Comparison of ENCODE assay signal across 10 cellular contexts in the genomic region with DNA sequence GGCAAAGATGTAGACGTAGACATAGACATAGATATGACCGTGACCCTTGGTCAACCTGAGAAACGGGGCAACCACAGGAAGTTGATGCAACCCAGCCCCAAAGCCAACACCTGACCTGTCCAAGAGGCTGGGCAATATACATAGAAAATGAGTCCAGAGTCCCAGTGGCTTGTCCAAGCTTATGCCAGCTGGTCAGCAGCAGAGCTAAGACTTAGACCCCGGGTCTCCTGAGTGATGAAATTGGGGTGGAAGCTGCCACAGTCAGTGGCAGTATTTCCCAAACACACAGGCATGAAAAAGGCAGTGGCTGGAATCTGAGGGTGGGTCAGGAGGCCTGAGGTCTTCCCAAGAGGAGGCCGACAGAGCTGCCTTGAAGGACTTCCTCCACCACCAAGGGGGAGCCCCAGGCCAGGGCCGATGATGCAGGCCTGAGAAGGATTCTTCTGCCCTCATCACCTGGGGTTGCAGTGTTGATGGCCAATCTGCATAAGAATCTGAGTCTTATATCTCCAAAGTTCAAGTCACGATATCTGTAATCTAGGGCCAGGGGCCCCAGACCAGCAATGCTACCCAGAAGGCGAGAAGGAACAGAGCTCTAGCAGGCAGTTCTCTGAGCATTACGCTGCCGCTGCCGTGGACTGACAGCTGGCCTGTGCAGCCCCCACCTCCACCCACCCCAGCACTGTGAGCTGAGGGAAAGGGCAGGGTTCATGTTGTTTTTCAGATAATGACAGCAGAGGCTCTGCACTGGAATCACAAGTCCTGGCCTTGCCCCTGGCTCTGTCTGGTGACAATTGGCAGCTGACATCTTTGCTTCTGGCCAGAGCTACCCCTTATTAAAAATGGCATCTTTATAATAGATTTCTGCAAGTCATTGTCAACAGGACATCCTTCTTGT.
DNase-seq lines count a peak whose midpoint lies in the region; ATAC-seq and TF ChIP-seq lines count a peak whose summit lies in the region.
"Had no signal": no experiment of that assay in that cellular context is flagged by ENCODE, and none has a peak within 500 bp of the region (broad histone marks: within the 10 kb centered on the region; RNA-seq: fewer than 3 reads in every experiment).

No MANE protein-coding gene starts in this region.

- H3K4me3 Mint-ChIP-seq in CD8-positive, alpha-beta memory T cell = peak overlapping the region in 4 of 7 donors; percentile 9 to 60 (median 30)

- H3K27me3 Mint-ChIP-seq in CD8-positive, alpha-beta memory T cell = peaks cover 0 to 2% of the 10 kb centered on the region in 2 donors

- H3K4me1 ChIP-seq in CD8-positive, alpha-beta memory T cell (ENCODE audit: insufficient read depth, low read length) = peaks cover 45% of the 10 kb centered on the region
- H3K4me1 ChIP-seq in NT2/D1 (ENCODE audit: insufficient read depth, insufficient read length) = peaks cover 9% of the 10 kb centered on the region
- peaks cover 56% of the 10 kb centered on the region for H3K4me1 ChIP-seq in left ventricle myocardium inferior
- H3K4me1 ChIP-seq in A673 (ENCODE audit: insufficient read depth, low read length, poor library complexity, severe bottlenecking) = no peaks in the 10 kb centered on the region

- H3K27me3 ChIP-seq in CD8-positive, alpha-beta memory T cell (ENCODE audit: insufficient read depth, low read length, poor library complexity, severe bottlenecking) = no peaks in the 10 kb centered on the region
- no peaks in the 10 kb centered on the region for H3K27me3 ChIP-seq in NT2/D1 (ENCODE audit: insufficient read depth, insufficient read length)
- H3K27me3 ChIP-seq in left ventricle myocardium inferior (ENCODE audit: low read depth) = no peaks in the 10 kb centered on the region
- H3K27me3 ChIP-seq in A673 (replicated peaks; ENCODE audit: insufficient read depth, low read depth, low read length, poor library complexity) = no peaks in the 10 kb centered on the region

- H3K36me3 ChIP-seq in CD8-positive, alpha-beta memory T cell (ENCODE audit: insufficient read depth, low read length) = no peaks in the 10 kb centered on the region
- H3K36me3 ChIP-seq in NT2/D1 (ENCODE audit: insufficient read depth, insufficient read length, low read length) (no peaks in the 10 kb centered on the region), left ventricle myocardium inferior (no peaks in the 10 kb centered on the region), A673 (ENCODE audit: insufficient read depth, low read length, poor library complexity, severe bottlenecking) (no peaks in the 10 kb centered on the region)

- no TSS peak for BruUV-seq in A673 (replicated peaks; lab: Mats Ljungman, UMichigan)

- H3K4me3 ChIP-seq in CD8-positive, alpha-beta memory T cell (ENCODE audit: low read length) = no peak overlapping the region
- H3K4me3 ChIP-seq in NT2/D1 (ENCODE audit: insufficient read length, low read depth) = no peak overlapping the region
- no peak overlapping the region for H3K4me3 ChIP-seq in left ventricle myocardium inferior
- H3K4me3 ChIP-seq in A673 (ENCODE audit: low read depth, low read length, poor library complexity, severe bottlenecking) = no peak overlapping the region

- peak overlapping the region; percentile 82 to 96 (median 93) for H3K27ac Mint-ChIP-seq in CD8-positive, alpha-beta memory T cell

- intact Hi-C loops in left ventricle myocardium inferior (cut with micrococcal nuclease) = no loop called here
- intact Hi-C loops in A673 (cut with micrococcal nuclease; ENCODE audit: unreplicated experiment) = no loop called here

- H3K9ac ChIP-seq in NT2/D1 (ENCODE audit: insufficient read length, low read depth) = peak overlapping the region; percentile 6
- H3K9ac ChIP-seq: KMS-11 had no signal

- H3K27ac ChIP-seq in CD8-positive, alpha-beta memory T cell (ENCODE audit: low read depth, low read length) = peak overlapping the region; percentile 70
- H3K27ac ChIP-seq in left ventricle myocardium inferior (replicated peaks) (peak overlapping the region; percentile 72), A673 (ENCODE audit: low read depth, low read length, poor library complexity, severe bottlenecking) (no peak overlapping the region)
- H3K27ac ChIP-seq: KMS-11 had no signal

- H3K9me3 Mint-ChIP-seq in CD8-positive, alpha-beta memory T cell = no peaks in the 10 kb centered on the region

- H3K36me3 Mint-ChIP-seq in CD8-positive, alpha-beta memory T cell = peaks cover 0 to 5% (median 3%) of the 10 kb centered on the region in 3 donors

- no peak for TF ChIP-seq CTCF in left ventricle myocardium inferior (IDR thresholded peaks at IDR 0.05; ENCODE audit: borderline replicate concordance)
- no peak for TF ChIP-seq CTCF in A673 (conservative IDR thresholded peaks at IDR 0.05; ENCODE audit: low read depth, low read length)

- POLR2A ChIA-PET in CD8-positive, alpha-beta memory T cell (lab: Charles Lee) = no interaction called here
- POLR2A ChIA-PET in A673 (lab: Charles Lee; ENCODE audit: low non-redundant PET) = no interaction called here

- peaks cover 52 to 83% (median 70%) of the 10 kb centered on the region in 3 donors for H3K4me1 Mint-ChIP-seq in CD8-positive, alpha-beta memory T cell

- CTCF ChIA-PET in CD8-positive, alpha-beta memory T cell (lab: Charles Lee) = interaction anchor here (1.4 to 3.1 kb wide), 2 partner anchors 15 to 143 kb away, joined by 3 to 12 read pairs; no protein-coding TSS in a partner anchor
- CTCF ChIA-PET in A673 (lab: Charles Lee) = no interaction called here

- no peaks in the 10 kb centered on the region for H3K9me3 ChIP-seq in CD8-positive, alpha-beta memory T cell (ENCODE audit: low read length)
- H3K9me3 ChIP-seq in NT2/D1 (ENCODE audit: insufficient read depth, low read length) = no peaks in the 10 kb centered on the region
- H3K9me3 ChIP-seq in left ventricle myocardium inferior (replicated peaks) = no peaks in the 10 kb centered on the region
- H3K9me3 ChIP-seq in A673 (ENCODE audit: low read depth, low read length, poor library complexity, severe bottlenecking) = no peaks in the 10 kb centered on the region

- no peak for DNase-seq in CD8-positive, alpha-beta memory T cell
- DNase-seq in NT2/D1 (ENCODE audit: low read depth, low spot score) (no peak), left ventricle myocardium inferior (peak; percentile 34), pons (ENCODE audit: low spot score) (peak; percentile 91), A673 (ENCODE audit: low spot score) (no peak), activated gamma-delta T cell (lab: John Stamatoyannopoulos, UW) (no peak), iPS-NIHi7 (ENCODE audit: extremely low spot score) (no peak)
- DNase-seq: stimulated activated naive CD4-positive, alpha-beta T cell treated with Interleukin-2 at 50 U/mL for 16 hours had no signal

- no peak for ATAC-seq in HG02884 (IDR thresholded peaks at IDR 0.05; ENCODE audit: unreplicated experiment)

Comparison
In these comparisons a context has a peak if more than half of its experiments do, and no peak if none do; other contexts are left out.
1. DNase-seq: peak in left ventricle myocardium inferior (single experiment) and pons (single experiment); none in CD8-positive, alpha-beta memory T cell (0 of 5), NT2/D1 (single experiment), A673 (single experiment), activated gamma-delta T cell (single experiment) and iPS-NIHi7 (single experiment).